In the genomic region with DNA sequence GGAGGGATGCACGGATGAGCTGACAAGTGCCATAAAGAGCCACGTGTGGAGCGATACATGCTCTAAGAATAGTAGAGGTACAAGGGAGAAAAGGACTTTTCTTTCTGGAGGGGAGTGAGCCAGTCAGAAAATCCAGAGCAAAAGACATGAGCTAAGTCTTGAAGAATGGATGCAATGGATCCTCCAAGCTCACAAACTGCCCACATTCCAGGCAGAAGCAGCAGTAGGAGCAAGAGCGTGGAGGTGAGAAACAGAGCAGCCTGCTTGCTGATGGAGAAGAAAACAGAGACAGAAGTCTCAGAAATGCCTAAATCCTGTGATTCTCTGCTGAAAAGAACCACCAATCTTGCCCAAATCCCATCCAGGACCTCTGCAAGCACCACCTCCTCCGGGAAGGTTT, we compare ENCODE assay signal across 21 cellular contexts.
"Had no signal": no experiment of that assay in that cellular context is flagged by ENCODE, and none has a peak within 500 bp of the region (broad histone marks: within the 10 kb centered on the region; RNA-seq: fewer than 3 reads in every experiment).

No MANE protein-coding gene starts in this region.

- H3K9me3 ChIP-seq: spleen, thoracic aorta had no signal

- H3K27ac ChIP-seq: cardiac muscle cell, spleen, thoracic aorta, VCaP had no signal

- H3K4me3 ChIP-seq: cardiac muscle cell, spleen, thoracic aorta had no signal

- H3K27me3 Mint-ChIP-seq: activated naive CD4-positive, alpha-beta T cell treated with anti-CD3 and anti-CD28 coated beads, Interleukin-2, amount 10 ng/mL, durations not matched to agents 7 days and 5 days; dendritic cell treated with granulocyte-macrophage colony-stimulating factor and Interleukin-4, amounts not matched to agents 40 ng/mL and 50 ng/mL, for 4 days; memory B cell; type B pancreatic cell had no signal

- H3K27me3 ChIP-seq: cardiac muscle cell, spleen had no signal

- H3K36me3 Mint-ChIP-seq: activated CD8-positive, alpha-beta memory T cell treated with anti-CD3 and anti-CD28 coated beads, Interleukin-2, amount 10 ng/mL, durations not matched to agents 7 days and 5 days; activated naive CD4-positive, alpha-beta T cell treated with anti-CD3 and anti-CD28 coated beads, Interleukin-2, amount 10 ng/mL, durations not matched to agents 7 days and 5 days; type B pancreatic cell had no signal

- H3K4me1 Mint-ChIP-seq: activated CD4-positive, alpha-beta T cell treated with anti-CD3 and anti-CD28 coated beads, Interleukin-2, amount 10 ng/mL, durations not matched to agents 24 days and 14 days; activated CD8-positive, alpha-beta memory T cell treated with anti-CD3 and anti-CD28 coated beads, Interleukin-2, amount 10 ng/mL, durations not matched to agents 7 days and 5 days; activated naive CD4-positive, alpha-beta T cell treated with anti-CD3 and anti-CD28 coated beads, Interleukin-2, amount 10 ng/mL, durations not matched to agents 7 days and 5 days had no signal

- ATAC-seq: activated CD4-positive, CD25-positive, alpha-beta regulatory T cell treated with anti-CD3 and anti-CD28 coated beads, Interleukin-2, amount 50 U/mL, for 24 hours; activated CD8-positive, alpha-beta memory T cell treated with anti-CD3 and anti-CD28 coated beads, Interleukin-2, amount 10 ng/mL, durations not matched to agents 7 days and 5 days; activated CD8-positive, alpha-beta T cell treated with anti-CD3 and anti-CD28 coated beads for 36 hours; left colon had no signal

- H3K9me3 Mint-ChIP-seq: activated CD4-positive, alpha-beta T cell treated with anti-CD3 and anti-CD28 coated beads, Interleukin-2, amount 10 ng/mL, durations not matched to agents 24 days and 14 days; activated CD8-positive, alpha-beta T cell treated with anti-CD3 and anti-CD28 coated beads for 36 hours; activated naive CD4-positive, alpha-beta T cell treated with anti-CD3 and anti-CD28 coated beads, Interleukin-2, amount 10 ng/mL, durations not matched to agents 7 days and 5 days; dendritic cell treated with granulocyte-macrophage colony-stimulating factor and Interleukin-4, amounts not matched to agents 40 ng/mL and 50 ng/mL, for 4 days; T-helper 2 cell treated with Interferon-gamma antibody and Interleukin-4, amounts not matched to agents 5 μg/mL and 100 μg/mL, for 36 hours had no signal

- H3K4me3 Mint-ChIP-seq: activated CD4-positive, alpha-beta T cell treated with anti-CD3 and anti-CD28 coated beads, Interleukin-2, amount 10 ng/mL, durations not matched to agents 24 days and 14 days; activated CD8-positive, alpha-beta memory T cell treated with anti-CD3 and anti-CD28 coated beads, Interleukin-2, amount 10 ng/mL, durations not matched to agents 7 days and 5 days; activated CD8-positive, alpha-beta T cell treated with anti-CD3 and anti-CD28 coated beads for 36 hours; activated naive CD4-positive, alpha-beta T cell treated with anti-CD3 and anti-CD28 coated beads, Interleukin-2, amount 10 ng/mL, durations not matched to agents 7 days and 5 days; dendritic cell treated with granulocyte-macrophage colony-stimulating factor and Interleukin-4, amounts not matched to agents 40 ng/mL and 50 ng/mL, for 4 days; memory B cell; T-helper 2 cell treated with Interferon-gamma antibody and Interleukin-4, amounts not matched to agents 5 μg/mL and 100 μg/mL, for 36 hours; type B pancreatic cell had no signal

- FAIRE-seq: endometrium, keratinocyte had no signal

- H3K36me3 ChIP-seq: cardiac muscle cell, spleen, thoracic aorta had no signal

- H3K27ac Mint-ChIP-seq: activated CD4-positive, alpha-beta T cell treated with anti-CD3 and anti-CD28 coated beads, Interleukin-2, amount 10 ng/mL, durations not matched to agents 24 days and 14 days; activated CD8-positive, alpha-beta memory T cell treated with anti-CD3 and anti-CD28 coated beads, Interleukin-2, amount 10 ng/mL, durations not matched to agents 7 days and 5 days; activated CD8-positive, alpha-beta T cell treated with anti-CD3 and anti-CD28 coated beads for 36 hours; activated naive CD4-positive, alpha-beta T cell treated with anti-CD3 and anti-CD28 coated beads, Interleukin-2, amount 10 ng/mL, durations not matched to agents 7 days and 5 days; dendritic cell treated with granulocyte-macrophage colony-stimulating factor and Interleukin-4, amounts not matched to agents 40 ng/mL and 50 ng/mL, for 4 days; memory B cell; T-helper 2 cell treated with Interferon-gamma antibody and Interleukin-4, amounts not matched to agents 5 μg/mL and 100 μg/mL, for 36 hours; type B pancreatic cell had no signal

- DNase-seq: activated CD4-positive, alpha-beta T cell treated with anti-CD3 and anti-CD28 coated beads, Interleukin-2, amount 10 ng/mL, durations not matched to agents 24 days and 14 days; activated CD8-positive, alpha-beta memory T cell treated with anti-CD3 and anti-CD28 coated beads, Interleukin-2, amount 10 ng/mL, durations not matched to agents 7 days and 5 days; activated CD8-positive, alpha-beta T cell treated with anti-CD3 and anti-CD28 coated beads for 36 hours; activated effector memory CD4-positive, alpha-beta T cell treated with anti-CD3 and anti-CD28 coated beads, Interleukin-2, amount 50 U/mL, for 16 hours; activated naive CD4-positive, alpha-beta T cell treated with anti-CD3 and anti-CD28 coated beads, Interleukin-2, amount 10 ng/mL, durations not matched to agents 7 days and 5 days; activated T-cell treated with anti-CD3 and anti-CD28 coated beads for 4 hours; effector CD4-positive, alpha-beta T cell; left colon; spleen; stimulated activated CD4-positive, alpha-beta T cell treated with anti-CD3 and anti-CD28 coated beads, Interleukin-4, amount 100 ng/mL, for 1 hour; stimulated activated naive CD4-positive, alpha-beta T cell had no signal
